26 cellular contexts compared by ENCODE assay signal in genomic region chr10:99647601-99648151, GRCh38.
"Had no signal": no experiment of that assay in that cellular context is flagged by ENCODE, and none has a peak within 500 bp of the region (broad histone marks: within the 10 kb centered on the region; RNA-seq: fewer than 3 reads in every experiment).

No MANE protein-coding gene starts in this region.

- H3K9me3 ChIP-seq: ovary, psoas muscle, suprapubic skin, testis, tibial artery, transverse colon, upper lobe of right lung, uterus had no signal

- H3K27ac ChIP-seq: neural progenitor cell, ovary, parathyroid adenoma, psoas muscle, skin epidermis, suprapubic skin, testis, tibial artery, transverse colon, upper lobe of right lung, uterus had no signal

- H3K27me3 ChIP-seq: ovary, suprapubic skin, testis, tibial artery, transverse colon, upper lobe of right lung, uterus had no signal

- H3K9ac ChIP-seq: neural progenitor cell, parathyroid adenoma had no signal

- ATAC-seq: naive thymus-derived CD4-positive, alpha-beta T cell; natural killer cell; psoas muscle; right cardiac atrium; sciatic nerve; stimulated activated memory B cell treated with anti-CD40 and anti-IgM and Interleukin-4, amounts not matched to agents 10 μg/mL and 1 μg/mL and 100 μg/mL, for 72 hours; stimulated activated naive CD8-positive, alpha-beta T cell treated with anti-CD3 and anti-CD28 coated beads, Interleukin-15, amount 100 ng/mL, for 72 hours; stimulated activated naive CD8-positive, alpha-beta T cell treated with anti-CD3 and anti-CD28 coated beads, Interleukin-15, Interleukin-2, amounts not matched to agents 100 U/mL and 50 U/mL, for 24 hours; upper lobe of right lung had no signal

- DNase-seq: naive thymus-derived CD4-positive, alpha-beta T cell; natural killer cell; occipital lobe; ovary; posterior cingulate gyrus; psoas muscle; right cardiac atrium; stimulated activated CD4-positive, alpha-beta T cell treated with anti-CD3 and anti-CD28 coated beads, Interleukin-1b, Interleukin-23, amount 100 ng/mL, for 48 hours; stimulated activated CD4-positive, alpha-beta T cell treated with anti-CD3 and anti-CD28 coated beads, Interleukin-4, amount 100 ng/mL, for 1 hour; stimulated activated CD4-positive, alpha-beta T cell treated with anti-CD3 and anti-CD28 coated beads, Interleukin-4, amount 100 ng/mL, for 4 hours; stimulated activated CD8-positive, alpha-beta memory T cell treated with anti-CD3 and anti-CD28 coated beads, Interleukin-4, amount 100 ng/mL, for 48 hours; stimulated activated naive CD4-positive, alpha-beta T cell; stimulated activated naive CD8-positive, alpha-beta T cell treated with anti-CD3 and anti-CD28 coated beads, Interleukin-15, amount 100 ng/mL, for 72 hours; stimulated activated naive CD8-positive, alpha-beta T cell treated with anti-CD3 and anti-CD28 coated beads, Interleukin-15, Interleukin-2, amounts not matched to agents 100 U/mL and 50 U/mL, for 24 hours; substantia nigra; testis; tibial artery; transverse colon; upper lobe of right lung; uterus had no signal

- H3K36me3 ChIP-seq: neural progenitor cell, ovary, suprapubic skin, tibial artery, transverse colon, upper lobe of right lung, uterus had no signal

- H3K4me3 ChIP-seq: neural progenitor cell, ovary, psoas muscle, skin epidermis, suprapubic skin, testis, tibial artery, transverse colon, upper lobe of right lung, uterus had no signal

- H3K4me2 ChIP-seq: neural progenitor cell had no signal

- H2AFZ ChIP-seq: neural progenitor cell, parathyroid adenoma had no signal

- H3K79me2 ChIP-seq: parathyroid adenoma had no signal

- H3K4me1 ChIP-seq: neural progenitor cell, parathyroid adenoma, psoas muscle, suprapubic skin, testis, tibial artery, transverse colon, upper lobe of right lung, uterus had no signal
